ENCODE assay signal across 1 cellular context in the genomic region with DNA sequence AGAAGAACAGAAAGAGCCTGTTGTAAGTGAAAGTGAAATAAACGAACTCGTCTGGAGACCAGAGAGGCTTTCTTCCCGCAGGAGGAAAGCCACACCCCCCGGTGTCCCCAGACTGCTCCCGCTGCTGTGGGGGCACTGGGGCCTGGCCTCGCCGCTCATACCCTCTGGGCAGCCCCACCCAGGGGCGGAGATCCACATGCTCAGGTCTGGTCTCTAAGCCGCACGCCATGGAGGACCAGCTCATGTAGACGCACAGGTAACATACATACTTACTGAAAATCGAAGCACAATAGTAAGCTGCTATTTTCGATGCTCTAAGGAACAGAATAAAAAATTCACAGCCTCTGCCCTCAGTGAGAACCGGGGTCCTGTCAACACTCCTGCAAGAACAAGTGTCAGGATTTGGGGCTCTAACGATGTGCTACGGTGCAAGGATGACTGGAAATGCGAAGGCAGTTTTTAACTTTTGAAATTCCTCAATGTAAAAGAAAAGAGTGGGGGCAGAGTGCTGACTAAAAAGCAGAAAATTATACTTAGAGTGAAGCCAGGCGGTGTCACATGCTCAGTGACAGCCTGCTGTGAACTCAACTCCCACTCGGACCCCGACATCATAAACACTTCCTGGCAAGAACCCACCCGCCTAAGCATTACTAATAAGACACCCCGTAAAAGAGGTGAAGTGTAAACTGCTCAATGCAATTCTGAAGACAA.
A peak's percentile ranks its signal among the peaks of the same experiment; 100 is the strongest.
TF ChIP-seq lines count a peak whose summit lies in the region.

No MANE protein-coding gene starts in this region.

TF ChIP-seq in GM12878, 131 proteins besides CTCF, POLR2A, EP300 and RAD21 (continued from another document):
- TF ChIP-seq, protein P1, sequence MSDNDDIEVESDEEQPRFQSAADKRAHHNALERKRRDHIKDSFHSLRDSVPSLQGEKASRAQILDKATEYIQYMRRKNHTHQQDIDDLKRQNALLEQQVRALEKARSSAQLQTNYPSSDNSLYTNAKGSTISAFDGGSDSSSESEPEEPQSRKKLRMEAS (IDR thresholded peaks at IDR 0.05; ENCODE audit: low read depth, low read length) = no peak
- TF ChIP-seq IKZF2 (IDR thresholded peaks at IDR 0.05) (peak; percentile 30 to 56; a peak in 1 of 4 replicates), SUZ12 (IDR thresholded peaks at IDR 0.05; ENCODE audit: unreplicated experiment) (no peak), RFX5 (IDR thresholded peaks at IDR 0.05; ENCODE audit: low read depth, low read length) (no peak), SREBF1 (IDR thresholded peaks at IDR 0.05; ENCODE audit: low read length) (no peak), CHD4 (IDR thresholded peaks at IDR 0.05) (no peak), NBN (IDR thresholded peaks at IDR 0.05) (0 out of 2 replicates have a peak, but pooled peaks have one; percentile 20), FOXM1 (IDR thresholded peaks at IDR 0.05; ENCODE audit: low read depth, low read length) (no peak), KAT2A (conservative IDR thresholded peaks at IDR 0.05; ENCODE audit: control insufficient read depth, low read depth, low read length) (no peak), PAX5 (IDR thresholded peaks at IDR 0.05; ENCODE audit: borderline replicate concordance, low read depth, low read length) (no peak), CEBPB (IDR thresholded peaks at IDR 0.05; ENCODE audit: borderline replicate concordance in 1 of 2, low read depth in 2 of 2, low read length in 2 of 2) (no peak), HDGF (IDR thresholded peaks at IDR 0.05) (no peak), PML (IDR thresholded peaks at IDR 0.05; ENCODE audit: low read length) (no peak), STAT3 (IDR thresholded peaks at IDR 0.05; ENCODE audit: low read depth, low read length) (no peak), NR2C2 (IDR thresholded peaks at IDR 0.05; ENCODE audit: borderline replicate concordance, control insufficient read depth, insufficient read length, low read depth) (no peak), BACH1 (IDR thresholded peaks at IDR 0.05; ENCODE audit: borderline replicate concordance) (no peak), CHD1 (IDR thresholded peaks at IDR 0.05; ENCODE audit: low read depth, low read length) (no peak), MYB (IDR thresholded peaks at IDR 0.05; ENCODE audit: borderline replicate concordance, low read depth, low read length) (no peak), IKZF1 (conservative IDR thresholded peaks at IDR 0.05) (peak; percentile 60), TAF1 (IDR thresholded peaks at IDR 0.05; ENCODE audit: borderline replicate concordance, low read depth, low read length) (no peak), WRNIP1 (IDR thresholded peaks at IDR 0.05; ENCODE audit: borderline replicate concordance, low read depth, low read length) (no peak)
- TF ChIP-seq, protein P2, sequence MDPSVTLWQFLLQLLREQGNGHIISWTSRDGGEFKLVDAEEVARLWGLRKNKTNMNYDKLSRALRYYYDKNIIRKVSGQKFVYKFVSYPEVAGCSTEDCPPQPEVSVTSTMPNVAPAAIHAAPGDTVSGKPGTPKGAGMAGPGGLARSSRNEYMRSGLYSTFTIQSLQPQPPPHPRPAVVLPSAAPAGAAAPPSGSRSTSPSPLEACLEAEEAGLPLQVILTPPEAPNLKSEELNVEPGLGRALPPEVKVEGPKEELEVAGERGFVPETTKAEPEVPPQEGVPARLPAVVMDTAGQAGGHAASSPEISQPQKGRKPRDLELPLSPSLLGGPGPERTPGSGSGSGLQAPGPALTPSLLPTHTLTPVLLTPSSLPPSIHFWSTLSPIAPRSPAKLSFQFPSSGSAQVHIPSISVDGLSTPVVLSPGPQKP (IDR thresholded peaks at IDR 0.05; ENCODE audit: low read depth, low read length) = no peak
- TF ChIP-seq, protein P3, sequence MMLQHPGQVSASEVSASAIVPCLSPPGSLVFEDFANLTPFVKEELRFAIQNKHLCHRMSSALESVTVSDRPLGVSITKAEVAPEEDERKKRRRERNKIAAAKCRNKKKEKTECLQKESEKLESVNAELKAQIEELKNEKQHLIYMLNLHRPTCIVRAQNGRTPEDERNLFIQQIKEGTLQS (IDR thresholded peaks at IDR 0.05; ENCODE audit: borderline replicate concordance, extremely low read depth, low read depth, low read length) = no peak
- TF ChIP-seq, protein P4, sequence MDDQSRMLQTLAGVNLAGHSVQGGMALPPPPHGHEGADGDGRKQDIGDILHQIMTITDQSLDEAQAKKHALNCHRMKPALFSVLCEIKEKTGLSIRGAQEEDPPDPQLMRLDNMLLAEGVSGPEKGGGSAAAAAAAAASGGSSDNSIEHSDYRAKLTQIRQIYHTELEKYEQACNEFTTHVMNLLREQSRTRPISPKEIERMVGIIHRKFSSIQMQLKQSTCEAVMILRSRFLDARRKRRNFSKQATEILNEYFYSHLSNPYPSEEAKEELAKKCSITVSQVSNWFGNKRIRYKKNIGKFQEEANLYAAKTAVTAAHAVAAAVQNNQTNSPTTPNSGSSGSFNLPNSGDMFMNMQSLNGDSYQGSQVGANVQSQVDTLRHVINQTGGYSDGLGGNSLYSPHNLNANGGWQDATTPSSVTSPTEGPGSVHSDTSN (IDR thresholded peaks at IDR 0.05; ENCODE audit: insufficient replicate concordance, low read depth, low read length) = no peak
- TF ChIP-seq, protein P5, sequence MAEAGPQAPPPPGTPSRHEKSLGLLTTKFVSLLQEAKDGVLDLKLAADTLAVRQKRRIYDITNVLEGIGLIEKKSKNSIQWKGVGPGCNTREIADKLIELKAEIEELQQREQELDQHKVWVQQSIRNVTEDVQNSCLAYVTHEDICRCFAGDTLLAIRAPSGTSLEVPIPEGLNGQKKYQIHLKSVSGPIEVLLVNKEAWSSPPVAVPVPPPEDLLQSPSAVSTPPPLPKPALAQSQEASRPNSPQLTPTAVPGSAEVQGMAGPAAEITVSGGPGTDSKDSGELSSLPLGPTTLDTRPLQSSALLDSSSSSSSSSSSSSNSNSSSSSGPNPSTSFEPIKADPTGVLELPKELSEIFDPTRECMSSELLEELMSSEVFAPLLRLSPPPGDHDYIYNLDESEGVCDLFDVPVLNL (IDR thresholded peaks at IDR 0.05; ENCODE audit: low read depth, low read length) = no peak
